18 cellular contexts compared by ENCODE assay signal in the genomic region with DNA sequence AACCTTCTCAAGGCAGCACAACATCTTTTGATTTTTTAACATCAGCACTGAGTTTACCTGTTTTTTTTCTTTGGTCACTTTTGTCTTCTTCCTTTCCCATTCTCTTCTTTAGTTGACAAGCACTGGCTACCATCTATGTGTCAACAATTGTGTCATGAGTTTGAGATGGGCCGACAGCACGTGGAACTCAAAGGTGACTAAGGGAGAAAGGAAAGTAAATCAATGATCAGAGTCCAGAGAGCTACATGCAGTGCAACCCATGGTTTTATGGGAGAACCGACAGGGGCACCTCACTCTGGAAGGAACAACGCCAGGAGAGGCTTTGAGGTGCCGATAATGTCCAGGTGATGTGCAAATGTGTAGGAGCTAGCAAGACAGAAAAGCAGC.
A peak's percentile ranks its signal among the peaks of the same experiment; 100 is the strongest.
DNase-seq lines count a peak whose midpoint lies in the region; ATAC-seq and TF ChIP-seq lines count a peak whose summit lies in the region.
"Had no signal": no experiment of that assay in that cellular context is flagged by ENCODE, and none has a peak within 500 bp of the region (broad histone marks: within the 10 kb centered on the region; RNA-seq: fewer than 3 reads in every experiment).

No MANE protein-coding gene starts in this region.

- no peaks in the 10 kb centered on the region for H3K9me3 ChIP-seq in CD8-positive, alpha-beta T cell (ENCODE audit: low read length)
- H3K9me3 ChIP-seq in naive thymus-derived CD4-positive, alpha-beta T cell (ENCODE audit: control insufficient read depth in 2 of 3, low read length in 3 of 3), result no peaks in the 10 kb centered on the region
- no peaks in the 10 kb centered on the region for H3K9me3 ChIP-seq in PC-3 (ENCODE audit: low read length)
- H3K9me3 ChIP-seq: esophagus squamous epithelium, pancreas, upper lobe of left lung had no signal

- H3F3A ChIP-seq in PC-3 (ENCODE audit: low read length, unreplicated experiment), result no peaks in the 10 kb centered on the region

- no peak overlapping the region for H3K4me2 ChIP-seq in PC-3 (ENCODE audit: low read length)
- H3K4me2 ChIP-seq: KMS-11 had no signal

- no peaks in the 10 kb centered on the region for H3K27me3 ChIP-seq in CD8-positive, alpha-beta T cell (ENCODE audit: insufficient read depth, low read length)
- no peaks in the 10 kb centered on the region for H3K27me3 ChIP-seq in naive thymus-derived CD4-positive, alpha-beta T cell (ENCODE audit: control insufficient read depth in 2 of 2, insufficient read depth in 2 of 2, low read length in 2 of 2)
- no peaks in the 10 kb centered on the region for H3K27me3 ChIP-seq in PC-3 (ENCODE audit: low read length)
- H3K27me3 ChIP-seq: esophagus squamous epithelium, pancreas, upper lobe of left lung had no signal

- peak overlapping the region; percentile 55 for H3K4me3 Mint-ChIP-seq in T-helper 2 cell treated with Interferon-gamma antibody and Interleukin-4, amounts not matched to agents 5 μg/mL and 100 μg/mL, for 36 hours
- peak overlapping the region; percentile 57 for H3K4me3 Mint-ChIP-seq in CD8-positive, alpha-beta T cell
- H3K4me3 Mint-ChIP-seq in naive thymus-derived CD4-positive, alpha-beta T cell, result peak overlapping the region; percentile 16 to 84 (median 69)
- H3K4me3 Mint-ChIP-seq: naive B cell had no signal

- H3K9me3 Mint-ChIP-seq in T-helper 2 cell treated with Interferon-gamma antibody and Interleukin-4, amounts not matched to agents 5 μg/mL and 100 μg/mL, for 36 hours, result no peaks in the 10 kb centered on the region
- H3K9me3 Mint-ChIP-seq in CD8-positive, alpha-beta T cell, result no peaks in the 10 kb centered on the region
- peaks cover 9% of the 10 kb centered on the region in 2 donors for H3K9me3 Mint-ChIP-seq in activated naive CD4-positive, alpha-beta T cell treated with anti-CD3 and anti-CD28 coated beads, Interleukin-2, amount 50 U/mL, for 72 hours
- peaks cover 0 to 26% (median 0%) of the 10 kb centered on the region in 11 donors for H3K9me3 Mint-ChIP-seq in naive thymus-derived CD4-positive, alpha-beta T cell

- H2AFZ ChIP-seq in PC-3 (ENCODE audit: low read length), result no peak overlapping the region

- no peak for ATAC-seq in CD8-positive, alpha-beta T cell
- ATAC-seq in activated naive CD4-positive, alpha-beta T cell treated with anti-CD3 and anti-CD28 coated beads, Interleukin-2, amount 50 U/mL, for 72 hours, result peak; percentile 46 to 56
- ATAC-seq in naive thymus-derived CD4-positive, alpha-beta T cell, result no peak
- ATAC-seq in PC-3 (no peak), sciatic nerve (no peak)
- ATAC-seq: right cardiac atrium had no signal

- H3K36me3 Mint-ChIP-seq in T-helper 2 cell treated with Interferon-gamma antibody and Interleukin-4, amounts not matched to agents 5 μg/mL and 100 μg/mL, for 36 hours (ENCODE audit: low read depth), result peaks cover 27% of the 10 kb centered on the region
- no peaks in the 10 kb centered on the region for H3K36me3 Mint-ChIP-seq in CD8-positive, alpha-beta T cell
- peaks cover 23 to 39% of the 10 kb centered on the region in 2 donors for H3K36me3 Mint-ChIP-seq in activated naive CD4-positive, alpha-beta T cell treated with anti-CD3 and anti-CD28 coated beads, Interleukin-2, amount 50 U/mL, for 72 hours
- H3K36me3 Mint-ChIP-seq in naive thymus-derived CD4-positive, alpha-beta T cell, result peaks cover 0 to 48% (median 0%) of the 10 kb centered on the region in 5 donors

- no peaks in the 10 kb centered on the region for H3K27me3 Mint-ChIP-seq in T-helper 2 cell treated with Interferon-gamma antibody and Interleukin-4, amounts not matched to agents 5 μg/mL and 100 μg/mL, for 36 hours (ENCODE audit: low read depth)
- H3K27me3 Mint-ChIP-seq in CD8-positive, alpha-beta T cell (ENCODE audit: low read depth), result no peaks in the 10 kb centered on the region
- no peaks in the 10 kb centered on the region for H3K27me3 Mint-ChIP-seq in naive thymus-derived CD4-positive, alpha-beta T cell

- H3K27ac Mint-ChIP-seq in T-helper 2 cell treated with Interferon-gamma antibody and Interleukin-4, amounts not matched to agents 5 μg/mL and 100 μg/mL, for 36 hours, result peak overlapping the region; percentile 93
- peak overlapping the region; percentile 95 for H3K27ac Mint-ChIP-seq in CD8-positive, alpha-beta T cell
- H3K27ac Mint-ChIP-seq in activated naive CD4-positive, alpha-beta T cell treated with anti-CD3 and anti-CD28 coated beads, Interleukin-2, amount 50 U/mL, for 72 hours, result peak overlapping the region; percentile 1 to 80
- H3K27ac Mint-ChIP-seq in naive thymus-derived CD4-positive, alpha-beta T cell, result peak overlapping the region; percentile 77 to 91 (median 87)
- H3K27ac Mint-ChIP-seq: naive B cell had no signal

- peaks cover 51% of the 10 kb centered on the region for H3K4me1 Mint-ChIP-seq in T-helper 2 cell treated with Interferon-gamma antibody and Interleukin-4, amounts not matched to agents 5 μg/mL and 100 μg/mL, for 36 hours (ENCODE audit: low read depth)
- H3K4me1 Mint-ChIP-seq in CD8-positive, alpha-beta T cell (ENCODE audit: low read depth), result peaks cover 39% of the 10 kb centered on the region
- H3K4me1 Mint-ChIP-seq in naive thymus-derived CD4-positive, alpha-beta T cell, result peaks cover 24 to 59% (median 40%) of the 10 kb centered on the region in 7 donors
- H3K4me1 Mint-ChIP-seq: naive B cell had no signal

- no peaks in the 10 kb centered on the region for H3K9me2 ChIP-seq in PC-3 (replicated peaks; ENCODE audit: low read length)

- BruUV-seq in PC-3 (replicated peaks; lab: Mats Ljungman, UMichigan), result no TSS peak

- no peak overlapping the region for H3K9ac ChIP-seq in PC-3 (ENCODE audit: low read length)
- H3K9ac ChIP-seq: KMS-11 had no signal

- no peaks in the 10 kb centered on the region for H3K36me3 ChIP-seq in CD8-positive, alpha-beta T cell (ENCODE audit: insufficient read depth, low read length)
- H3K36me3 ChIP-seq in naive thymus-derived CD4-positive, alpha-beta T cell (ENCODE audit: control insufficient read depth in 2 of 3, insufficient read depth in 3 of 3, low read length in 3 of 3), result no peaks in the 10 kb centered on the region
- H3K36me3 ChIP-seq in PC-3 (ENCODE audit: low read depth, low read length), result no peaks in the 10 kb centered on the region
- H3K36me3 ChIP-seq: esophagus squamous epithelium, pancreas, upper lobe of left lung had no signal

- H3K27ac ChIP-seq in CD8-positive, alpha-beta T cell (ENCODE audit: low read depth, low read length), result peak overlapping the region; percentile 4
- H3K27ac ChIP-seq in naive thymus-derived CD4-positive, alpha-beta T cell (ENCODE audit: low read depth, low read length), result no peak overlapping the region
- H3K27ac ChIP-seq in PC-3 (ENCODE audit: low read length), result no peak overlapping the region
- H3K27ac ChIP-seq: esophagus squamous epithelium, KMS-11, pancreas, upper lobe of left lung, VCaP had no signal

- CTCF ChIA-PET in CD8-positive, alpha-beta T cell (lab: Charles Lee), result interaction anchor here (0.8 to 3.0 kb wide), 10 partner anchors 9 to 245 kb away, joined by 3 to 19 read pairs (median 6); no protein-coding TSS in a partner anchor
- CTCF ChIA-PET in naive thymus-derived CD4-positive, alpha-beta T cell (lab: Charles Lee), result interaction anchor here (0.6 to 2.3 kb wide), 5 partner anchors 15 to 632 kb away, joined by 3 to 24 read pairs (median 3); no protein-coding TSS in a partner anchor
- CTCF ChIA-PET in PC-3 (lab: Charles Lee), result no interaction called here

- no peaks in the 10 kb centered on the region for H3K79me2 ChIP-seq in PC-3 (ENCODE audit: low read length)

- H3K4me3 ChIP-seq in CD8-positive, alpha-beta T cell (ENCODE audit: low read depth, low read length), result no peak overlapping the region
- no peak overlapping the region for H3K4me3 ChIP-seq in naive thymus-derived CD4-positive, alpha-beta T cell (ENCODE audit: low read length)
- H3K4me3 ChIP-seq in PC-3 (ENCODE audit: low read length), result no peak overlapping the region
- H3K4me3 ChIP-seq: esophagus squamous epithelium, pancreas, upper lobe of left lung had no signal

- intact Hi-C loops in CD8-positive, alpha-beta T cell (cut with DNase I, micrococcal nuclease), result loop anchor here in 1 of 2 experiments (1.0 to 5.0 kb wide), 4 partner anchors 60 to 245 kb away; no protein-coding TSS in a partner anchor
- intact Hi-C loops in naive thymus-derived CD4-positive, alpha-beta T cell (cut with micrococcal nuclease), result loop anchor here (1.0 to 10.0 kb wide), 10 partner anchors 22 to 1013 kb away; no protein-coding TSS in a partner anchor
- intact Hi-C loops in PC-3 (cut with micrococcal nuclease), result loop anchor here (1.0 to 5.0 kb wide), 6 partner anchors 156 to 1010 kb away; partner anchors contain the start of gene ID2
- intact Hi-C loops in sciatic nerve (cut with DNase I), result no loop called here

- POLR2A ChIA-PET in CD8-positive, alpha-beta T cell (lab: Charles Lee), result interaction anchor here (0.6 to 2.4 kb wide), 2 partner anchors 105 to 253 kb away, joined by 4 to 14 read pairs; no protein-coding TSS in a partner anchor
- POLR2A ChIA-PET in naive thymus-derived CD4-positive, alpha-beta T cell (lab: Charles Lee), result interaction anchor here (1.8 kb wide), 1 partner anchor 244 kb away, joined by 7 read pairs; no protein-coding TSS in a partner anchor
- POLR2A ChIA-PET in PC-3 (lab: Charles Lee; ENCODE audit: unreplicated experiment), result no interaction called here

- H4K20me1 ChIP-seq in PC-3 (ENCODE audit: low read length), result no peaks in the 10 kb centered on the region

- H3K4me1 ChIP-seq in CD8-positive, alpha-beta T cell (ENCODE audit: insufficient read depth, low read length), result peaks cover 29% of the 10 kb centered on the region
- H3K4me1 ChIP-seq in naive thymus-derived CD4-positive, alpha-beta T cell (ENCODE audit: control insufficient read depth in 2 of 2, insufficient read depth in 2 of 2, low read length in 2 of 2), result peaks cover 9 to 19% of the 10 kb centered on the region in 2 donors
- H3K4me1 ChIP-seq in PC-3 (ENCODE audit: insufficient read depth, low read length), result 0 out of 2 replicates have a peak, but pooled peaks cover 6% of the 10 kb centered on the region
- H3K4me1 ChIP-seq: esophagus squamous epithelium, pancreas, upper lobe of left lung had no signal

- TF ChIP-seq CTCF in CD8-positive, alpha-beta T cell (IDR thresholded peaks at IDR 0.05), result no peak
- TF ChIP-seq CTCF in PC-3 (conservative IDR thresholded peaks at IDR 0.05; ENCODE audit: low read depth, low read length), result no peak

- DNase-seq in T-helper 2 cell treated with Interferon-gamma antibody and Interleukin-4, amounts not matched to agents 5 μg/mL and 100 μg/mL, for 36 hours (ENCODE audit: low spot score), result no peak
- DNase-seq in T-helper 2 cell (no peak), SW 1271 (lab: John Stamatoyannopoulos, UW) (no peak), PC-3 (no peak), sciatic nerve (ENCODE audit: low spot score) (no peak)
- no peak for DNase-seq in CD8-positive, alpha-beta T cell
- no peak for DNase-seq in activated naive CD4-positive, alpha-beta T cell treated with anti-CD3 and anti-CD28 coated beads, Interleukin-2, amount 50 U/mL, for 72 hours (ENCODE audit: low spot score in 2 of 2)
- no peak for DNase-seq in naive thymus-derived CD4-positive, alpha-beta T cell
- DNase-seq: esophagus squamous epithelium, HCEC 1CT, kidney glomerular epithelial cell, NCI-H2227 treated with DMSO at 0.1 percent for 48 hours had no signal

Comparison
In these comparisons a context has a peak if more than half of its experiments do, and no peak if none do; other contexts are left out.
1. H3K27ac Mint-ChIP-seq: peak in every context shown above with its lines; median percentile 95 in CD8-positive, alpha-beta T cell; 93 in T-helper 2 cell treated with Interferon-gamma antibody and Interleukin-4, amounts not matched to agents 5 μg/mL and 100 μg/mL, for 36 hours; 87 in naive thymus-derived CD4-positive, alpha-beta T cell; 40 in activated naive CD4-positive, alpha-beta T cell treated with anti-CD3 and anti-CD28 coated beads, Interleukin-2, amount 50 U/mL, for 72 hours.
2. ATAC-seq: peak in activated naive CD4-positive, alpha-beta T cell treated with anti-CD3 and anti-CD28 coated beads, Interleukin-2, amount 50 U/mL, for 72 hours (2 of 2); none in CD8-positive, alpha-beta T cell (single experiment), naive thymus-derived CD4-positive, alpha-beta T cell (single experiment), PC-3 (single experiment) and sciatic nerve (single experiment).
3. Peak in every context shown above with its lines, with median percentiles within 50 percentile points of each other: H3K4me3 Mint-ChIP-seq.